9 cellular contexts compared by ENCODE assay signal in genomic region chr5:147782053-147783028, GRCh38. TPM values are rescaled to one million over a fixed set of nuclear protein-coding genes. Genes with fewer than 3 reads are reported as not detected.
DNase-seq lines count a peak whose midpoint lies in the region; ATAC-seq, FAIRE-seq and TF ChIP-seq lines count a peak whose summit lies in the region.
"Had no signal": no experiment of that assay in that cellular context is flagged by ENCODE, and none has a peak within 500 bp of the region (broad histone marks: within the 10 kb centered on the region; RNA-seq: fewer than 3 reads in every experiment).

TSS of gene JAKMIP2 (minus strand) at chr5:147782728. CDS start at chr5:147671806, 110,922 bp downstream.

- FAIRE-seq in GM12878 (lab: Jason Lieb, UNC): no peak

- CTCF ChIA-PET in HEK293 (lab: Yijun Ruan, JAX) (interaction anchor here (0.6 to 1.3 kb wide), 9 partner anchors 10 to 1344 kb away, joined by 3 to 4 read pairs (median 3); no protein-coding TSS in a partner anchor), GM12878 (lab: Yijun Ruan, JAX) (no interaction called here)

- H4K20me1 ChIP-seq in DOHH2 (ENCODE audit: control insufficient read depth, insufficient read depth, low read depth, low read length) (no peaks in the 10 kb centered on the region), GM12878 (ENCODE audit: control insufficient read depth, insufficient read depth) (no peaks in the 10 kb centered on the region)

- BruUV-seq in GM12878 (replicated peaks; lab: Mats Ljungman, UMichigan): no TSS peak

- under 1% methylated on average over 16 of the region's 19 CpGs for WGBS in GM12878 (ENCODE audit: insufficient coverage, insufficient replicate concordance, low lambda C conversion rate, missing lambda C conversion rate)
- WGBS in spleen, 5 donors: 0 to 4% (median 1%) methylated on average over 16 to 19 of the region's 19 CpGs

- H3K4me3 ChIP-seq in DOHH2 (ENCODE audit: low read length) (peak within 1 kb of the TSS; percentile 94), HEK293 (ENCODE audit: low read depth, low read length) (peak within 1 kb of the TSS; percentile 68), GM12878 (no peak within 1 kb of the TSS), iPS-18a (ENCODE audit: low read length) (peak within 1 kb of the TSS; percentile 98), spleen (peak within 1 kb of the TSS in 5 of 8 donors; percentile 18 to 62 (median 27))

- no peak for TF ChIP-seq EP300 in GM12878 (IDR thresholded peaks at IDR 0.05; ENCODE audit: borderline replicate concordance in 1 of 2, control insufficient read depth in 1 of 2, low read depth in 2 of 2, low read length in 2 of 2)

- H3K27ac ChIP-seq in DOHH2 (ENCODE audit: low read depth, low read length) (peak within 1 kb of the TSS; percentile 86), HEK293 (ENCODE audit: extremely low read depth, low read depth, low read length) (peak within 1 kb of the TSS; percentile 91), GM12878 (ENCODE audit: control insufficient read depth, insufficient read depth) (no peak within 1 kb of the TSS), iPS-18a (ENCODE audit: low read length) (peak within 1 kb of the TSS; percentile 99), spleen (peak within 1 kb of the TSS in 4 of 8 donors; percentile 19 to 59 (median 51))

- SMC1A ChIA-PET in GM12878 (lab: Charles Lee; ENCODE audit: uncharacterized antibody, unreplicated experiment): interaction anchor here (0.5 kb wide), 1 partner anchor 38 kb away, joined by 3 read pairs; no protein-coding TSS in a partner anchor

- H3K36me3 ChIP-seq in DOHH2 (ENCODE audit: control insufficient read depth, low read length): peaks cover 11% of the 10 kb centered on the region; the same call in 1 of the 2 replicates
- H3K36me3 ChIP-seq in HEK293 (ENCODE audit: control insufficient read depth in 2 of 2, insufficient read depth in 1 of 2, low read length in 2 of 2): no peaks in the 10 kb centered on the region
- no peaks in the 10 kb centered on the region for H3K36me3 ChIP-seq in GM12878 (ENCODE audit: control insufficient read depth in 2 of 2, insufficient read depth in 2 of 2, low read length in 1 of 2)
- no peaks in the 10 kb centered on the region for H3K36me3 ChIP-seq in iPS-18a (ENCODE audit: control insufficient read depth, low read depth, low read length)
- no peaks in the 10 kb centered on the region for H3K36me3 ChIP-seq in spleen

- H2AFZ ChIP-seq in GM12878 (ENCODE audit: control insufficient read depth, low read depth, low read length): peak within 1 kb of the TSS; percentile 45

- TF ChIP-seq CTCF in DOHH2 (IDR thresholded peaks at IDR 0.05; ENCODE audit: low read depth, low read length, poor library complexity, severe bottlenecking): peak; percentile 51
- peak; percentile 47 for TF ChIP-seq CTCF in HEK293 (tag by site-specific recombination; IDR thresholded peaks at IDR 0.05)
- no peak for TF ChIP-seq CTCF in GM12878 (IDR thresholded peaks at IDR 0.05 in 2 of 3, conservative IDR thresholded peaks at IDR 0.05 in 1 of 3; ENCODE audit: control insufficient read depth in 2 of 3, extremely low read depth in 1 of 3, insufficient read depth in 1 of 3, low read depth in 3 of 3, low read length in 3 of 3)
- no peak for TF ChIP-seq CTCF in spleen (IDR thresholded peaks at IDR 0.05 in 8 of 11, conservative IDR thresholded peaks at IDR 0.05 in 3 of 11)

- H3K79me2 ChIP-seq in DOHH2 (ENCODE audit: control insufficient read depth, low read length): peaks cover 48% of the 10 kb centered on the region
- no peaks in the 10 kb centered on the region for H3K79me2 ChIP-seq in GM12878 (ENCODE audit: control insufficient read depth, insufficient read depth, low read length)

- intact Hi-C loops in GM12878 (cut with micrococcal nuclease; ENCODE audit: unreplicated experiment) (no loop called here), spleen (cut with DNase I; ENCODE audit: low total_unique reads) (no loop called here)

- peaks cover 40% of the 10 kb centered on the region for H3K4me1 ChIP-seq in DOHH2 (ENCODE audit: control insufficient read depth, low read length)
- peaks cover 30% of the 10 kb centered on the region for H3K4me1 ChIP-seq in HEK293 (ENCODE audit: control insufficient read depth, insufficient read depth, low read length)
- H3K4me1 ChIP-seq in GM12878 (ENCODE audit: control insufficient read depth, insufficient read depth, low read length): no peaks in the 10 kb centered on the region
- peaks cover 32% of the 10 kb centered on the region for H3K4me1 ChIP-seq in iPS-18a (ENCODE audit: control insufficient read depth, low read depth, low read length)
- H3K4me1 ChIP-seq in spleen: peaks cover 0 to 28% (median 6%) of the 10 kb centered on the region in 6 donors

- H3K9me3 ChIP-seq in DOHH2 (ENCODE audit: control insufficient read depth, insufficient read depth, low read length): no peaks in the 10 kb centered on the region
- no peaks in the 10 kb centered on the region for H3K9me3 ChIP-seq in HEK293 (ENCODE audit: control insufficient read depth, insufficient read depth, low read depth, low read length)
- H3K9me3 ChIP-seq in GM12878 (replicated peaks; ENCODE audit: control insufficient read depth, insufficient read depth, low read length): no peaks in the 10 kb centered on the region
- H3K9me3 ChIP-seq in iPS-18a (ENCODE audit: control insufficient read depth, low read depth, low read length): no peaks in the 10 kb centered on the region
- no peaks in the 10 kb centered on the region for H3K9me3 ChIP-seq in spleen

- in situ Hi-C loops in GM12878 (cut with MboI): no loop called here

- RAD21 ChIA-PET in GM12878 (lab: Charles Lee; ENCODE audit: unreplicated experiment): no interaction called here

- DNase-seq in NCI-H146 treated with DMSO at 0.1 percent for 48 hours (lab: John Stamatoyannopoulos, UW; ENCODE audit: unreplicated experiment) (peak; percentile 92), T-helper 9 cell (peak; percentile 32), GM12878 (ENCODE audit: low read depth, low spot score) (peak; percentile 7), spleen (peak; percentile 91), HPDE6-E6E7 (ENCODE audit: extremely low spot score) (no peak)

- peaks cover 3% of the 10 kb centered on the region; the same call in 1 of the 2 replicates for H3F3A ChIP-seq in DOHH2 (ENCODE audit: control insufficient read depth, insufficient read depth)

- H3K27me3 ChIP-seq in DOHH2 (ENCODE audit: control insufficient read depth, low read length) (no peaks in the 10 kb centered on the region), GM12878 (replicated peaks in 1 of 2; ENCODE audit: control insufficient read depth in 2 of 2, insufficient read depth in 2 of 2, low read length in 1 of 2) (no peaks in the 10 kb centered on the region), iPS-18a (ENCODE audit: control insufficient read depth, insufficient read depth, low read length) (no peaks in the 10 kb centered on the region), spleen (replicated peaks in 1 of 7) (peaks cover 0 to 12% (median 3%) of the 10 kb centered on the region in 7 donors)

- TF ChIP-seq RAD21 in GM12878 (IDR thresholded peaks at IDR 0.05; ENCODE audit: insufficient read depth, low read depth, low read length): no peak

- H3K9ac ChIP-seq in GM12878 (ENCODE audit: control insufficient read depth, insufficient read depth, low read length) (no peak within 1 kb of the TSS), iPS-18a (ENCODE audit: low read length) (peak within 1 kb of the TSS; percentile 95)

- H3K4me2 ChIP-seq in DOHH2 (ENCODE audit: low read length) (peak within 1 kb of the TSS; percentile 63), GM12878 (ENCODE audit: control insufficient read depth, insufficient read depth) (no peak within 1 kb of the TSS)

- TF ChIP-seq POLR2A in GM12878 (IDR thresholded peaks at IDR 0.05; ENCODE audit: low read depth, low read length) (peak; percentile 33; the same call in 1 of the 2 replicates), spleen (IDR thresholded peaks at IDR 0.05) (no peak)

- POLR2A ChIA-PET in HEK293 (lab: Yijun Ruan, JAX) (interaction anchor here (0.6 to 1.1 kb wide), 8 partner anchors 22 to 1227 kb away, joined by 3 to 4 read pairs (median 3); no protein-coding TSS in a partner anchor), GM12878 (lab: Charles Lee) (interaction anchor here (0.5 kb wide), 1 partner anchor 410 kb away, joined by 4 read pairs; no protein-coding TSS in a partner anchor)

- H3K9me2 ChIP-seq in DOHH2 (replicated peaks; ENCODE audit: control insufficient read depth, low read length): no peaks in the 10 kb centered on the region

- ATAC-seq in GM12878: peak; percentile 96
- ATAC-seq: Panc1 had no signal

TF ChIP-seq in HEK293, 187 proteins besides CTCF, POLR2A, EP300 and RAD21 (continues in another document):
- no peak for TF ChIP-seq OVOL3 (tag by site-specific recombination; IDR thresholded peaks at IDR 0.05)
- no peak for TF ChIP-seq ZNF677 (tag by site-specific recombination; IDR thresholded peaks at IDR 0.05)
- TF ChIP-seq ZNF19 (tag by site-specific recombination; IDR thresholded peaks at IDR 0.05; ENCODE audit: low read depth): no peak
- no peak for TF ChIP-seq ZNF747 (tag by site-specific recombination; IDR thresholded peaks at IDR 0.05)

TF ChIP-seq in GM12878, 131 proteins besides CTCF, POLR2A, EP300 and RAD21 (continues in another document):
- TF ChIP-seq LARP7 (IDR thresholded peaks at IDR 0.05): no peak

RNA-seq across cellular contexts. Expression of gene JAKMIP2, which starts in this region (rescaled TPM):
- not detected in 2 replicates for total RNA-seq in GM12878 (2013; cell fraction: nucleolus; rRNA removed)
- total RNA-seq in GM12878 (2014; rRNA removed) (0.51 and 0.82 TPM in 2 replicates), GM12878 (2014; rRNA removed; fragmentation: Illumina TruSeq; extraction: Trizol) (1.5 and 1.8 TPM in 2 replicates), GM12878 (2021) (1.5 TPM in 2 replicates), spleen (1 to 10 TPM in 6 of 7 donors, under 1 TPM in 1; 0.59 to 2.4 (median 1.7) TPM)
- polyA plus RNA-seq in GM12878 (2011; ENCODE audit: low read depth): not detected
- polyA plus RNA-seq in GM12878 (2011; rRNA removed) (1.2 and 1.9 TPM in 2 replicates), GM12878 (2014; fragmentation: Illumina TruSeq; extraction: Trizol) (0.82 and 1.9 TPM in 2 replicates), GM12878 (2014; fragmentation: Nextera tagmentation; extraction: Ambion mirVana) (under 1 TPM; 0.55 to 0.75 TPM), GM12878 (2014; rRNA removed) (0.38 and 0.95 TPM in 2 replicates), GM12878 (2016; fragmentation: Nextera tagmentation; extraction: Ambion mirVana) (1 to 10 TPM in 1 of 2 experiments, under 1 TPM in 1; 0.63 to 1.4 TPM), spleen (under 1 TPM; 0.09 to 0.49 (median 0.19) TPM)
- 0.46 and 0.72 TPM in 2 replicates for polyA plus RNA-seq in GM12878 (2011; cell fraction: cytosol; rRNA removed)
- polyA plus RNA-seq in GM12878 (2011; cell fraction: nucleus; rRNA removed): 1.1 and 1.3 TPM in 2 replicates
- polyA plus RNA-seq in GM12878 (2012): 0.29 and 0.30 TPM in 2 replicates
- 2.0 and 2.9 TPM in 2 replicates for polyA minus RNA-seq in GM12878 (2011; rRNA and poly(A)+ RNA removed)
- polyA minus RNA-seq in GM12878 (2011; cell fraction: cytosol; rRNA and poly(A)+ RNA removed): 0.13 and 0.83 TPM in 2 replicates
- 1.1 and 2.3 TPM in 2 replicates for polyA minus RNA-seq in GM12878 (2011; cell fraction: nucleus; rRNA and poly(A)+ RNA removed)

Comparison
In these comparisons a context has a peak if more than half of its experiments do, and no peak if none do; other contexts are left out.
1. CTCF ChIP-seq: peak in DOHH2 (single experiment) and HEK293 (single experiment); none in GM12878 (0 of 3) and spleen (0 of 11).